In genomic region chr4:83360018-83360417, GRCh38 we compare ENCODE assay signal across 29 cellular contexts. TPM values are rescaled to one million over a fixed set of nuclear protein-coding genes. Genes with fewer than 3 reads are reported as not detected.
"Had no signal": no experiment of that assay in that cellular context is flagged by ENCODE, and none has a peak within 500 bp of the region (broad histone marks: within the 10 kb centered on the region; RNA-seq: fewer than 3 reads in every experiment).

No MANE protein-coding gene starts in this region.

- H3K4me3 ChIP-seq: ascending aorta, breast epithelium, cardiac muscle cell, colonic mucosa, dorsolateral prefrontal cortex had no signal

- FAIRE-seq: frontal cortex had no signal

- H3K27me3 ChIP-seq: ascending aorta, breast epithelium, cardiac muscle cell, colonic mucosa, dorsolateral prefrontal cortex had no signal

- DNase-seq: activated CD4-positive, alpha-beta memory T cell treated with anti-CD3 and anti-CD28 coated beads for 36 hours; activated CD4-positive, alpha-beta T cell treated with anti-CD3 and anti-CD28 coated beads for 36 hours; activated CD4-positive, alpha-beta T cell treated with anti-CD3 and anti-CD28 coated beads, Interleukin-2, amount 10 ng/mL, durations not matched to agents 24 days and 14 days; activated CD4-positive, CD25-positive, alpha-beta regulatory T cell; activated CD4-positive, CD25-positive, alpha-beta regulatory T cell treated with anti-CD3 and anti-CD28 coated beads, Interleukin-2, amount 50 U/mL, for 72 hours; activated CD8-positive, alpha-beta memory T cell treated with anti-CD3 and anti-CD28 coated beads, Interleukin-2, amount 10 ng/mL, durations not matched to agents 7 days and 5 days; activated CD8-positive, alpha-beta memory T cell treated with anti-CD3 and anti-CD28 coated beads, Interleukin-2, amount 50 U/mL, for 4 hours; activated CD8-positive, alpha-beta T cell treated with anti-CD3 and anti-CD28 coated beads, Interleukin-2, amount 10 ng/mL, durations not matched to agents 7 days and 5 days; activated effector memory CD4-positive, alpha-beta T cell treated with anti-CD3 and anti-CD28 coated beads, Interleukin-2, amount 50 U/mL, for 16 hours; activated naive CD4-positive, alpha-beta T cell treated with anti-CD3 and anti-CD28 coated beads for 36 hours; activated naive CD8-positive, alpha-beta T cell treated with anti-CD3 and anti-CD28 coated beads, Interleukin-2, amount 10 ng/mL, durations not matched to agents 7 days and 5 days; activated T-cell treated with anti-CD3 and anti-CD28 coated beads, Interleukin-2, amount 50 U/mL, for 1 hour; activated T-cell treated with anti-CD3 and anti-CD28 coated beads, Interleukin-2, amount 50 U/mL, for 48 hours; central memory CD4-positive, alpha-beta T cell; cerebellar nuclear complex; colonic mucosa; dorsolateral prefrontal cortex; effector memory CD4-positive, alpha-beta T cell; endodermal cell; foreskin fibroblast; glutamatergic neuron; T-helper 1 cell; T-helper 17 cell had no signal

- H3K9me3 ChIP-seq: ascending aorta, breast epithelium, colonic mucosa had no signal

- ATAC-seq: activated CD4-positive, alpha-beta T cell treated with anti-CD3 and anti-CD28 coated beads for 36 hours; activated CD8-positive, alpha-beta memory T cell treated with anti-CD3 and anti-CD28 coated beads, Interleukin-2, amount 10 ng/mL, durations not matched to agents 7 days and 5 days; activated CD8-positive, alpha-beta T cell treated with anti-CD3 and anti-CD28 coated beads, Interleukin-2, amount 10 ng/mL, durations not matched to agents 7 days and 5 days; activated naive CD4-positive, alpha-beta T cell treated with anti-CD3 and anti-CD28 coated beads, Interleukin-2, amount 50 U/mL, for 72 hours; esophagus mucosa; T-helper 17 cell had no signal

- H3K27ac ChIP-seq: ascending aorta, breast epithelium, cardiac muscle cell, colonic mucosa, dorsolateral prefrontal cortex had no signal

- H3K36me3 ChIP-seq: ascending aorta, breast epithelium, cardiac muscle cell, colonic mucosa had no signal

- H3K4me1 ChIP-seq: breast epithelium, colonic mucosa had no signal

RNA-seq across cellular contexts. Expression of gene HPSE, which starts 25.4 kb away (rescaled TPM):
- polyA plus RNA-seq: cardiac muscle cell had no signal
